In genomic region chr1:96723372-96723771, GRCh38 we compare ENCODE assay signal across 9 cellular contexts. TPM values are rescaled to one million over a fixed set of nuclear protein-coding genes. Genes with fewer than 3 reads are reported as not detected.
DNase-seq lines count a peak whose midpoint lies in the region; ATAC-seq and TF ChIP-seq lines count a peak whose summit lies in the region.
"Had no signal": no experiment of that assay in that cellular context is flagged by ENCODE, and none has a peak within 500 bp of the region (broad histone marks: within the 10 kb centered on the region; RNA-seq: fewer than 3 reads in every experiment).

No MANE protein-coding gene starts in this region.

- intact Hi-C loops in mammary epithelial cell (cut with micrococcal nuclease) = loop anchor here (5.0 to 10.0 kb wide), 4 partner anchors 159 to 486 kb away; no protein-coding TSS in a partner anchor

- H3K4me2 ChIP-seq in mammary epithelial cell (ENCODE audit: insufficient read depth, low read depth, low read length) = peak overlapping the region; percentile 81

- CTCF ChIA-PET in mammary epithelial cell (lab: Charles Lee; ENCODE audit: low non-redundant PET) = no interaction called here

- in situ Hi-C loops in mammary epithelial cell (cut with MboI; ENCODE audit: low sequenced_read_pairs in 2 of 2) (no loop called here), KBM-7 (cut with MboI; ENCODE audit: low pct_unique_long_range_greater_than_20kb, low sequenced_read_pairs) (no loop called here)

- peaks cover 4% of the 10 kb centered on the region; the same call in 1 of the 2 replicates for H3K9me3 ChIP-seq in HUES64 (ENCODE audit: insufficient read depth, low read depth, low read length)
- no peaks in the 10 kb centered on the region for H3K9me3 ChIP-seq in mammary epithelial cell (replicated peaks; ENCODE audit: insufficient read depth, low read length)
- no peaks in the 10 kb centered on the region for H3K9me3 ChIP-seq in muscle layer of colon (ENCODE audit: low read length)

- peaks cover 29% of the 10 kb centered on the region for H3K4me1 ChIP-seq in ACC112 (ENCODE audit: control insufficient read depth, insufficient read depth, low read length, unreplicated experiment)
- peaks cover 22% of the 10 kb centered on the region for H3K4me1 ChIP-seq in HUES64 (ENCODE audit: insufficient read depth, low read length)
- H3K4me1 ChIP-seq in mammary epithelial cell (ENCODE audit: insufficient read depth, low read length) = no peaks in the 10 kb centered on the region
- peaks cover 19% of the 10 kb centered on the region for H3K4me1 ChIP-seq in muscle layer of colon (ENCODE audit: insufficient read depth, low read length)

- no peaks in the 10 kb centered on the region for H4K20me1 ChIP-seq in mammary epithelial cell (ENCODE audit: insufficient read depth, low read length)

- DNase-seq in mammary epithelial cell (no peak), NCI-H1694 treated with DMSO at 0.1 percent for 48 hours (lab: John Stamatoyannopoulos, UW) (no peak), GM03348 (ENCODE audit: low spot score) (no peak), KBM-7 (no peak)
- DNase-seq: NCI-H524 treated with DMSO at 0.1 percent for 48 hours had no signal

- peaks cover 64% of the 10 kb centered on the region for H3K79me2 ChIP-seq in ACC112 (ENCODE audit: control insufficient read depth, insufficient read depth, low read length, unreplicated experiment)
- peaks cover 63% of the 10 kb centered on the region for H3K79me2 ChIP-seq in mammary epithelial cell (ENCODE audit: insufficient read depth, low read length)

- dilution Hi-C loops in mammary epithelial cell (cut with HindIII; ENCODE audit: low sequenced_read_pairs) = no loop called here

- no peak for TF ChIP-seq CTCF in mammary epithelial cell (conservative IDR thresholded peaks at IDR 0.05 in 1 of 2, IDR thresholded peaks at IDR 0.05 in 1 of 2; ENCODE audit: extremely low read depth in 1 of 2, insufficient read depth in 1 of 2, low read depth in 1 of 2, low read length in 2 of 2)

- BruUV-seq in mammary epithelial cell (replicated peaks; lab: Mats Ljungman, UMichigan) = no TSS peak

- no peak overlapping the region for H2AFZ ChIP-seq in ACC112 (ENCODE audit: low read length, unreplicated experiment)
- no peak overlapping the region for H2AFZ ChIP-seq in mammary epithelial cell (ENCODE audit: low read depth, low read length)

- WGBS in HUES64 = 79% methylated on average over 3 of the region's 4 CpGs
- 2% methylated on average over 4 of the region's 4 CpGs for WGBS in mammary epithelial cell (ENCODE audit: low coverage, missing lambda C conversion rate)

- H3K36me3 ChIP-seq in ACC112 (ENCODE audit: insufficient read depth, low read length) (peaks cover 21% of the 10 kb centered on the region), HUES64 (ENCODE audit: insufficient read depth, low read length) (peaks cover 45% of the 10 kb centered on the region), mammary epithelial cell (ENCODE audit: insufficient read depth, low read length) (no peaks in the 10 kb centered on the region), muscle layer of colon (ENCODE audit: insufficient read depth, low read length) (peaks cover 5% of the 10 kb centered on the region)

- H3K27me3 ChIP-seq in ACC112 (ENCODE audit: insufficient read depth, low read length) (no peaks in the 10 kb centered on the region), HUES64 (ENCODE audit: insufficient read depth, low read length) (no peaks in the 10 kb centered on the region), mammary epithelial cell (ENCODE audit: insufficient read depth, low read length) (no peaks in the 10 kb centered on the region), muscle layer of colon (ENCODE audit: control insufficient read depth in 1 of 2, insufficient read depth in 2 of 2, low read length in 2 of 2) (no peaks in the 10 kb centered on the region)

- no peak for ATAC-seq in HG03565 (IDR thresholded peaks at IDR 0.05; ENCODE audit: unreplicated experiment)

- H3K27ac ChIP-seq in ACC112 (ENCODE audit: low read depth, low read length) (peak overlapping the region; percentile 41), HUES64 (ENCODE audit: low read depth, low read length) (0 out of 2 replicates have a peak overlapping the region, but pooled peaks have one; percentile 3), mammary epithelial cell (ENCODE audit: insufficient read depth, low read depth, low read length) (peak overlapping the region; percentile 9), muscle layer of colon (ENCODE audit: low read depth, low read length) (peak overlapping the region; percentile 75)

- H3K4me3 ChIP-seq in ACC112 (ENCODE audit: low read depth, low read length) (peak overlapping the region; percentile 99), HUES64 (ENCODE audit: low read length) (peak overlapping the region; percentile 98), mammary epithelial cell (replicated peaks in 1 of 3; ENCODE audit: insufficient read depth in 1 of 3, low read depth in 2 of 3, low read length in 3 of 3) (peak overlapping the region; percentile 82 to 98 (median 91)), muscle layer of colon (ENCODE audit: low read depth in 1 of 2, low read length in 2 of 2) (peak overlapping the region; percentile 87 to 99)

- H3K9ac ChIP-seq in HUES64 (ENCODE audit: low read depth, low read length) (peak overlapping the region; percentile 99; the same call in 1 of the 2 replicates), mammary epithelial cell (ENCODE audit: insufficient read depth, low read length) (peak overlapping the region; percentile 85), muscle layer of colon (ENCODE audit: low read length) (peak overlapping the region; percentile 99)

RNA-seq across cellular contexts. Expression of gene PTBP2, which starts 1.8 kb away (rescaled TPM):
- polyA plus RNA-seq in HUES64 (2013, experiment 1 of 2) = 46.7 TPM
- polyA plus RNA-seq in HUES64 (2013, experiment 2 of 2) = 50.4 TPM
- 10 to 100 TPM; 13.0 to 13.6 TPM for total RNA-seq in mammary epithelial cell
- polyA plus RNA-seq in mammary epithelial cell = 5.3 TPM
- 7.8 TPM for polyA minus RNA-seq in mammary epithelial cell

Comparison
In these comparisons a context has a peak if more than half of its experiments do, and no peak if none do; other contexts are left out.
1. H3K27ac ChIP-seq: peak in every context shown above with its lines; median percentile 75 in muscle layer of colon; 41 in ACC112; 9 in mammary epithelial cell; 3 in HUES64.